ENCODE assay signal across 1 cellular context in the genomic region with DNA sequence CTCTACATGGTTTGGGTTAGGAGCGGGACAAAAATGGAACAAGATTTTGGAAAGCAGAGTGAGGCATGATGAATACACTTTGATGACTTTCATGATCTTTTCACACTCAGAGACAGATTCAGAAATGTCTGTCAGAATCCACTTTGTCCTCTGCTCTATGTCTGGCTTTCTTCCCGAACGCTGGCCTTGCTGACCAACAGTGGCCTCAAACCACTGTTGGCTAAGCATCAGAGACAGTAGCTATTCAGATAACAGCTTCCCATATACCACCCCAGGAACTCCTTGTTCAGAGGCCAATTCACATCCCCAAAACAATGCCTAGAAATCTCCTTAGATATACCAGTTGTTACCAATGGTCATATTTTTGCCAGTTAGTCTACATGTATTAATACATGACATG.
TF ChIP-seq lines count a peak whose summit lies in the region.

No MANE protein-coding gene starts in this region.

TF ChIP-seq in HepG2, 621 proteins besides CTCF, POLR2A, EP300 and RAD21 (continued from another document):
- TF ChIP-seq, protein P1, sequence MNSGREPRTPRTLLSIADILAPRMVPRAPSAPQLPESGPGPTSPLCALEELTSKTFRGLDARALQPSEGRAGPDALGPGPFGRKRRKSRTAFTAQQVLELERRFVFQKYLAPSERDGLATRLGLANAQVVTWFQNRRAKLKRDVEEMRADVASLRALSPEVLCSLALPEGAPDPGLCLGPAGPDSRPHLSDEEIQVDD (CRISPR knock-in tag; IDR thresholded peaks at IDR 0.05; ENCODE audit: borderline replicate concordance): no peak
- TF ChIP-seq, protein P2, sequence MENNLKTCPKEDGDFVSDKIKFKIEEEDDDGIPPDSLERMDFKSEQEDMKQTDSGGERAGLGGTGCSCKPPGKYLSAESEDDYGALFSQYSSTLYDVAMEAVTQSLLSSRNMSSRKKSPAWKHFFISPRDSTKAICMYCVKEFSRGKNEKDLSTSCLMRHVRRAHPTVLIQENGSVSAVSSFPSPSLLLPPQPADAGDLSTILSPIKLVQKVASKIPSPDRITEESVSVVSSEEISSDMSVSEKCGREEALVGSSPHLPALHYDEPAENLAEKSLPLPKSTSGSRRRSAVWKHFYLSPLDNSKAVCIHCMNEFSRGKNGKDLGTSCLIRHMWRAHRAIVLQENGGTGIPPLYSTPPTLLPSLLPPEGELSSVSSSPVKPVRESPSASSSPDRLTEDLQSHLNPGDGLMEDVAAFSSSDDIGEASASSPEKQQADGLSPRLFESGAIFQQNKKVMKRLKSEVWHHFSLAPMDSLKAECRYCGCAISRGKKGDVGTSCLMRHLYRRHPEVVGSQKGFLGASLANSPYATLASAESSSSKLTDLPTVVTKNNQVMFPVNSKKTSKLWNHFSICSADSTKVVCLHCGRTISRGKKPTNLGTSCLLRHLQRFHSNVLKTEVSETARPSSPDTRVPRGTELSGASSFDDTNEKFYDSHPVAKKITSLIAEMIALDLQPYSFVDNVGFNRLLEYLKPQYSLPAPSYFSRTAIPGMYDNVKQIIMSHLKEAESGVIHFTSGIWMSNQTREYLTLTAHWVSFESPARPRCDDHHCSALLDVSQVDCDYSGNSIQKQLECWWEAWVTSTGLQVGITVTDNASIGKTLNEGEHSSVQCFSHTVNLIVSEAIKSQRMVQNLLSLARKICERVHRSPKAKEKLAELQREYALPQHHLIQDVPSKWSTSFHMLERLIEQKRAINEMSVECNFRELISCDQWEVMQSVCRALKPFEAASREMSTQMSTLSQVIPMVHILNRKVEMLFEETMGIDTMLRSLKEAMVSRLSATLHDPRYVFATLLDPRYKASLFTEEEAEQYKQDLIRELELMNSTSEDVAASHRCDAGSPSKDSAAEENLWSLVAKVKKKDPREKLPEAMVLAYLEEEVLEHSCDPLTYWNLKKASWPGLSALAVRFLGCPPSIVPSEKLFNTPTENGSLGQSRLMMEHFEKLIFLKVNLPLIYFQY (CRISPR knock-in tag; IDR thresholded peaks at IDR 0.05; ENCODE audit: borderline replicate concordance): no peak
- no peak for TF ChIP-seq NFKB2 (CRISPR knock-in tag; IDR thresholded peaks at IDR 0.05; ENCODE audit: borderline replicate concordance)
- TF ChIP-seq PHB2 (IDR thresholded peaks at IDR 0.05; ENCODE audit: partially characterized antibody): no peak
- TF ChIP-seq HNRNPK (IDR thresholded peaks at IDR 0.05; ENCODE audit: low read depth, low read length, poor library complexity, severe bottlenecking): no peak
- TF ChIP-seq ZNF83 (CRISPR knock-in tag; IDR thresholded peaks at IDR 0.05; ENCODE audit: borderline replicate concordance): no peak
- no peak for TF ChIP-seq AGO1 (IDR thresholded peaks at IDR 0.05; ENCODE audit: low read depth, low read length, poor library complexity, severe bottlenecking)
- TF ChIP-seq GZF1 (CRISPR knock-in tag; IDR thresholded peaks at IDR 0.05): no peak
- TF ChIP-seq NCOA5 (CRISPR knock-in tag; IDR thresholded peaks at IDR 0.05): no peak
- no peak for TF ChIP-seq HNRNPUL1 (IDR thresholded peaks at IDR 0.05; ENCODE audit: low read depth, low read length)
- no peak for TF ChIP-seq YEATS4 (CRISPR knock-in tag; IDR thresholded peaks at IDR 0.05; ENCODE audit: borderline replicate concordance)
TF ChIP-seq in HepG2: peak in this region for 0.
